In genomic region chr3:4720316-4721075, GRCh38 we compare ENCODE assay signal across 8 cellular contexts.
DNase-seq lines count a peak whose midpoint lies in the region; ATAC-seq and TF ChIP-seq lines count a peak whose summit lies in the region.

No MANE protein-coding gene starts in this region.

- H3K27me3 ChIP-seq in heart left ventricle, result no peaks in the 10 kb centered on the region

- peaks cover 0 to 75% (median 42%) of the 10 kb centered on the region in 12 donors for H3K4me1 ChIP-seq in heart left ventricle

- no peak for TF ChIP-seq POLR2A in heart left ventricle (IDR thresholded peaks at IDR 0.05)

- peaks cover 0 to 19% (median 2%) of the 10 kb centered on the region in 9 donors for H3K36me3 ChIP-seq in heart left ventricle

- no peak overlapping the region for H3K4me3 ChIP-seq in heart left ventricle
- H3K4me3 ChIP-seq in retinal pigment epithelial cell (ENCODE audit: low read length), result no peak overlapping the region

- no peaks in the 10 kb centered on the region for H3K27me3 Mint-ChIP-seq in activated naive CD8-positive, alpha-beta T cell treated with anti-CD3 and anti-CD28 coated beads, Interleukin-2, amount 50 U/mL, for 24 hours

- no peaks in the 10 kb centered on the region for H3K9me3 ChIP-seq in heart left ventricle

- ATAC-seq in activated naive CD8-positive, alpha-beta T cell treated with anti-CD3 and anti-CD28 coated beads, Interleukin-2, amount 50 U/mL, for 24 hours, result no peak
- ATAC-seq in heart left ventricle (peak; percentile 65 to 80 (median 72)), HG02798 (IDR thresholded peaks at IDR 0.05; ENCODE audit: poor library complexity, unreplicated experiment) (no peak), HG03469 (IDR thresholded peaks at IDR 0.05; ENCODE audit: unreplicated experiment) (no peak), GM21447 (IDR thresholded peaks at IDR 0.05; ENCODE audit: unreplicated experiment) (no peak)

- no peak overlapping the region for H3K4me3 Mint-ChIP-seq in activated naive CD8-positive, alpha-beta T cell treated with anti-CD3 and anti-CD28 coated beads, Interleukin-2, amount 50 U/mL, for 24 hours

- peaks cover 29% of the 10 kb centered on the region for H3K4me1 Mint-ChIP-seq in activated naive CD8-positive, alpha-beta T cell treated with anti-CD3 and anti-CD28 coated beads, Interleukin-2, amount 50 U/mL, for 24 hours

- H3K36me3 Mint-ChIP-seq in activated naive CD8-positive, alpha-beta T cell treated with anti-CD3 and anti-CD28 coated beads, Interleukin-2, amount 50 U/mL, for 24 hours (ENCODE audit: low read depth), result peaks cover 29% of the 10 kb centered on the region

- peak overlapping the region in 11 of 12 donors; percentile 18 to 73 (median 58) for H3K27ac ChIP-seq in heart left ventricle

- peak; percentile 28 to 74 (median 62) for TF ChIP-seq CTCF in heart left ventricle (IDR thresholded peaks at IDR 0.05)
- peak; percentile 49 for TF ChIP-seq CTCF in retinal pigment epithelial cell (conservative IDR thresholded peaks at IDR 0.05; ENCODE audit: low read depth, low read length)

- WGBS in heart left ventricle, 4 donors, result 40 to 44% (median 41%) methylated on average over 12 of the region's 12 CpGs

- intact Hi-C loops in heart left ventricle (cut with DNase I), result loop anchor here (2.0 to 10.0 kb wide), 11 partner anchors 104 to 307 kb away; partner anchors contain the start of gene BHLHE40 (in 2 of the 10)

- DNase-seq in GM04503 (ENCODE audit: low read depth) (peak; percentile 49), LHCN-M2 (ENCODE audit: low read depth) (peak; percentile 80), heart left ventricle (peak in 4 of 5 donors; percentile 78 to 84 (median 81)), retinal pigment epithelial cell (ENCODE audit: low read depth) (peak; percentile 91)
- no peak for DNase-seq in activated naive CD8-positive, alpha-beta T cell treated with anti-CD3 and anti-CD28 coated beads, Interleukin-2, amount 50 U/mL, for 24 hours

- no peaks in the 10 kb centered on the region for H3K9me3 Mint-ChIP-seq in activated naive CD8-positive, alpha-beta T cell treated with anti-CD3 and anti-CD28 coated beads, Interleukin-2, amount 50 U/mL, for 24 hours

- H3K27ac Mint-ChIP-seq in activated naive CD8-positive, alpha-beta T cell treated with anti-CD3 and anti-CD28 coated beads, Interleukin-2, amount 50 U/mL, for 24 hours, result peak overlapping the region; percentile 7

Comparison
In these comparisons a context has a peak if more than half of its experiments do, and no peak if none do; other contexts are left out.
1. ATAC-seq: peak in heart left ventricle (4 of 4); none in activated naive CD8-positive, alpha-beta T cell treated with anti-CD3 and anti-CD28 coated beads, Interleukin-2, amount 50 U/mL, for 24 hours (single experiment), HG02798 (single experiment), HG03469 (single experiment) and GM21447 (single experiment).